Comparison of ENCODE assay signal across 8 cellular contexts in genomic region chr10:133394064-133394663, GRCh38. TPM values are rescaled to one million over a fixed set of nuclear protein-coding genes. Genes with fewer than 3 reads are reported as not detected.
DNase-seq lines count a peak whose midpoint lies in the region; ATAC-seq and TF ChIP-seq lines count a peak whose summit lies in the region.

MTG1 (plus strand) TSS chr10:133394157; CDS start chr10:133394221, 64 bp downstream.

- DNase-seq in GM23338 (ENCODE audit: low spot score) (peak; percentile 97), Kasumi-1 (lab: John Stamatoyannopoulos, UW) (peak; percentile 92 to 94), SHP77 treated with DMSO at 0.1 percent for 48 hours (lab: John Stamatoyannopoulos, UW) (peak; percentile 62), foreskin melanocyte (peak; percentile 83), superior temporal gyrus (ENCODE audit: extremely low spot score) (peak; percentile 95)
- peak; percentile 95 for DNase-seq in activated naive CD4-positive, alpha-beta T cell treated with Interleukin-2 at 50 U/mL for 16 hours

- H3K9me3 Mint-ChIP-seq in GM23338 = no peaks in the 10 kb centered on the region

- H3K4me1 Mint-ChIP-seq in GM23338 = peaks cover 9% of the 10 kb centered on the region

- H3K4me1 ChIP-seq in ES-I3 (ENCODE audit: insufficient read depth, low read length) (peaks cover 5% of the 10 kb centered on the region; the same call in 1 of the 2 replicates), GM23338 (ENCODE audit: insufficient read depth) (no peaks in the 10 kb centered on the region), neuron (ENCODE audit: insufficient read depth, low read length) (peaks cover 11% of the 10 kb centered on the region)

- peaks cover 43% of the 10 kb centered on the region for H3K79me2 ChIP-seq in GM23338 (replicated peaks; ENCODE audit: insufficient read depth)

- 0 out of 2 replicates have a peak, but pooled peaks cover 3% of the 10 kb centered on the region for H3F3A ChIP-seq in GM23338 (replicated peaks; ENCODE audit: low read depth)

- H3K36me3 ChIP-seq in ES-I3 (ENCODE audit: insufficient read depth, low read length) (no peaks in the 10 kb centered on the region; the same call in 1 of the 2 replicates), GM23338 (ENCODE audit: insufficient read depth) (peaks cover 10% of the 10 kb centered on the region), neuron (ENCODE audit: insufficient read depth, low read length) (peaks cover 32% of the 10 kb centered on the region)

- H2AFZ ChIP-seq in GM23338 = peak within 1 kb of the TSS; percentile 95
- H2AFZ ChIP-seq in neuron (ENCODE audit: low read depth, low read length) = peak within 1 kb of the TSS; percentile 86

- H3K4me3 ChIP-seq in GM23338 (peak within 1 kb of the TSS; percentile 100), neuron (ENCODE audit: low read length) (peak within 1 kb of the TSS; percentile 85)

- H3K4me2 ChIP-seq in GM23338 = peak within 1 kb of the TSS; percentile 99

- peak within 1 kb of the TSS; percentile 88 for H3K9ac ChIP-seq in ES-I3 (ENCODE audit: low read depth, low read length)

- H3K4me3 Mint-ChIP-seq in GM23338 = peak within 1 kb of the TSS; percentile 95

- H3K27ac ChIP-seq in GM23338 (ENCODE audit: low read depth) = peak within 1 kb of the TSS; percentile 91

- TF ChIP-seq CTCF in GM23338 (conservative IDR thresholded peaks at IDR 0.05; ENCODE audit: low read depth in 2 of 2) = 0 out of 4 replicates have a peak, but pooled peaks of 1 of the 2 experiments have one; percentile 9

- no peaks in the 10 kb centered on the region for H3K27me3 ChIP-seq in GM23338 (ENCODE audit: insufficient read depth)
- H3K27me3 ChIP-seq in neuron (ENCODE audit: insufficient read depth, low read length) = no peaks in the 10 kb centered on the region

- H4K20me1 ChIP-seq in GM23338 (replicated peaks; ENCODE audit: insufficient read depth) = peaks cover 5% of the 10 kb centered on the region; the same call in 1 of the 2 replicates

- peaks cover 38% of the 10 kb centered on the region for H3K36me3 Mint-ChIP-seq in GM23338 (ENCODE audit: low read depth)

- peaks cover 4% of the 10 kb centered on the region for H3K27me3 Mint-ChIP-seq in GM23338 (ENCODE audit: insufficient read depth, low read depth, poor library complexity)

- H3K9me2 ChIP-seq in GM23338 (ENCODE audit: insufficient read depth) = no peaks in the 10 kb centered on the region

- H3K27ac Mint-ChIP-seq in GM23338 = peak within 1 kb of the TSS; percentile 82

- peak; percentile 97 for ATAC-seq in GM23338

- H3K9me3 ChIP-seq in ES-I3 (ENCODE audit: control insufficient read depth, insufficient read depth, low read length) (no peaks in the 10 kb centered on the region), neuron (ENCODE audit: low read length) (no peaks in the 10 kb centered on the region)

TF ChIP-seq in GM23338, 12 proteins besides CTCF, POLR2A, EP300 and RAD21:
- TF ChIP-seq POLR2AphosphoS5 (IDR thresholded peaks at IDR 0.05; ENCODE audit: low read depth) (peak; percentile 95), EZH2phosphoT487 (IDR thresholded peaks at IDR 0.05; ENCODE audit: unreplicated experiment) (no peak), ETS1 (IDR thresholded peaks at IDR 0.05) (peak; percentile 88), CREB1 (CRISPR knock-in tag; IDR thresholded peaks at IDR 0.05; ENCODE audit: low read depth) (peak; percentile 75), ZNF331 (CRISPR knock-in tag; IDR thresholded peaks at IDR 0.05; ENCODE audit: low read depth) (no peak)
TF ChIP-seq in GM23338: peak in this region for 3.

RNA-seq across cellular contexts. Expression of gene MTG1, which starts in this region (rescaled TPM):
- total RNA-seq in GM23338 (2014; rRNA removed; shearing (Covaris generic)) = 35.3 and 45.7 TPM in 2 replicates
- 68.6 and 70.8 TPM in 2 replicates for polyA plus RNA-seq in GM23338 (2016; fragmentation: Nextera tagmentation; extraction: Ambion mirVana)

Comparison
In these comparisons a context has a peak if more than half of its experiments do, and no peak if none do; other contexts are left out.
1. Peak in every context shown above with its lines: DNase-seq, ATAC-seq, H3K4me3 ChIP-seq and H3K27ac ChIP-seq.